ENCODE assay signal across 2 cellular contexts in the genomic region with DNA sequence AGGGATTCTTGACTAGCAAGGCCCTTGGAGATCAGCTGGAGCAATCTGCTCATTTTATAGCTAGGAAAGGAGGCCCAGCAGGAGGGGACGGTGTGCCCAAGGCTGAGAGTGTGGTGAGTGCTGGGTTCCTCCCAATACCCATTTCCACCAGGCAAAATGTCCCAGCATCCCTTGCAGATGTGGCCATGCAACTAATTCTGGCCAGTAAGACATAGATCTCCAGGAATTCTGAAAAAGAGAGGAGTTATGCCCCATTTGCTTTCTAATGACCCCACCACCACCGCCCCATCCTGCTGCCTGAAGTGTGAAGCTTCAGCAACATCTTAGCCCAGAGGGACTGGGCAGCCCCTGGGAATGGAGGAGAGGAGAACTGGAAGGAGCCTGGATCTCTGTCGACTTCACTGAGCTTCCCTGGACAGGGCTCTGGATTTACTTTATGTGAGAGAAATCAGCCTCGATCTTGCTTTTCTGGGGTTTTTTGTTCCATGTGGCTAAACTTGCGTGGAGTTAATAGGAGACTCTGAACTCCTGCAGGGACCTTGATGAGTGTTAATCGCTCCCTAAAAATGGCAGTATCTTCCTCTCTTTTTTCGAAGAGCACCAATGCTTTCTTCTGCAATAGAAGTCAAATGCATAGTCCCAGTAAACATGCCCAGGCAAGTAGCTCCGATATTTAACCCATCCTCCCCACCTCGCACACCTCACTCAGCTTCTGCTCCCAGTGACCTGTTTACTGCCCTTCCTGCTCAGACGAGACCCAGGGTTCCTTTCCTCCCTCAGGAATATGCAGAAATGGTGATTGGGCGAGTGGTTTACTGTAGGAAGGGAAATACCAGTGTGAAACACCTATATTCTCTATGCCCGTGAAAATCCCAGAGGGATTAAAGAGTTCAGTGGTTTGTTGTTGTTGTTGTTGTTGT.
TF ChIP-seq lines count a peak whose summit lies in the region.

No MANE protein-coding gene starts in this region.

TF ChIP-seq in HCT116, 20 proteins besides CTCF, POLR2A, EP300 and RAD21:
- TF ChIP-seq JUND (IDR thresholded peaks at IDR 0.05): no peak
- no peak for TF ChIP-seq CBX3 (IDR thresholded peaks at IDR 0.05; ENCODE audit: low read depth)
- TF ChIP-seq FOSL1 (IDR thresholded peaks at IDR 0.05; ENCODE audit: low read depth): no peak
- TF ChIP-seq, protein P1, sequence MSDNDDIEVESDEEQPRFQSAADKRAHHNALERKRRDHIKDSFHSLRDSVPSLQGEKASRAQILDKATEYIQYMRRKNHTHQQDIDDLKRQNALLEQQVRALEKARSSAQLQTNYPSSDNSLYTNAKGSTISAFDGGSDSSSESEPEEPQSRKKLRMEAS (IDR thresholded peaks at IDR 0.05): no peak
- no peak for TF ChIP-seq EZH2 (IDR thresholded peaks at IDR 0.05)
- no peak for TF ChIP-seq ELF1 (IDR thresholded peaks at IDR 0.05; ENCODE audit: borderline replicate concordance, low read depth)
- TF ChIP-seq CEBPB (IDR thresholded peaks at IDR 0.05; ENCODE audit: low read depth): no peak
- no peak for TF ChIP-seq EGR1 (IDR thresholded peaks at IDR 0.05; ENCODE audit: low read depth)
- TF ChIP-seq EZH2phosphoT487 (IDR thresholded peaks at IDR 0.05; ENCODE audit: borderline replicate concordance): no peak
- no peak for TF ChIP-seq TCF7L2 (IDR thresholded peaks at IDR 0.05; ENCODE audit: borderline replicate concordance, extremely low read depth, insufficient read depth, insufficient read length)
- TF ChIP-seq SIN3A (IDR thresholded peaks at IDR 0.05; ENCODE audit: low read depth): no peak
- TF ChIP-seq SP1 (IDR thresholded peaks at IDR 0.05; ENCODE audit: low read depth): no peak

TF ChIP-seq in HepG2, 621 proteins besides CTCF, POLR2A, EP300 and RAD21:
- TF ChIP-seq, protein P2, sequence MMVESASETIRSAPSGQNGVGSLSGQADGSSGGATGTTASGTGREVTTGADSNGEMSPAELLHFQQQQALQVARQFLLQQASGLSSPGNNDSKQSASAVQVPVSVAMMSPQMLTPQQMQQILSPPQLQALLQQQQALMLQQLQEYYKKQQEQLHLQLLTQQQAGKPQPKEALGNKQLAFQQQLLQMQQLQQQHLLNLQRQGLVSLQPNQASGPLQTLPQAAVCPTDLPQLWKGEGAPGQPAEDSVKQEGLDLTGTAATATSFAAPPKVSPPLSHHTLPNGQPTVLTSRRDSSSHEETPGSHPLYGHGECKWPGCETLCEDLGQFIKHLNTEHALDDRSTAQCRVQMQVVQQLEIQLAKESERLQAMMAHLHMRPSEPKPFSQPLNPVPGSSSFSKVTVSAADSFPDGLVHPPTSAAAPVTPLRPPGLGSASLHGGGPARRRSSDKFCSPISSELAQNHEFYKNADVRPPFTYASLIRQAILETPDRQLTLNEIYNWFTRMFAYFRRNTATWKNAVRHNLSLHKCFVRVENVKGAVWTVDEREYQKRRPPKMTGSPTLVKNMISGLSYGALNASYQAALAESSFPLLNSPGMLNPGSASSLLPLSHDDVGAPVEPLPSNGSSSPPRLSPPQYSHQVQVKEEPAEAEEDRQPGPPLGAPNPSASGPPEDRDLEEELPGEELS (CRISPR knock-in tag; IDR thresholded peaks at IDR 0.05): no peak
- TF ChIP-seq NFIC (IDR thresholded peaks at IDR 0.05; ENCODE audit: low read length): no peak
